18 cellular contexts compared by ENCODE assay signal in the genomic region with DNA sequence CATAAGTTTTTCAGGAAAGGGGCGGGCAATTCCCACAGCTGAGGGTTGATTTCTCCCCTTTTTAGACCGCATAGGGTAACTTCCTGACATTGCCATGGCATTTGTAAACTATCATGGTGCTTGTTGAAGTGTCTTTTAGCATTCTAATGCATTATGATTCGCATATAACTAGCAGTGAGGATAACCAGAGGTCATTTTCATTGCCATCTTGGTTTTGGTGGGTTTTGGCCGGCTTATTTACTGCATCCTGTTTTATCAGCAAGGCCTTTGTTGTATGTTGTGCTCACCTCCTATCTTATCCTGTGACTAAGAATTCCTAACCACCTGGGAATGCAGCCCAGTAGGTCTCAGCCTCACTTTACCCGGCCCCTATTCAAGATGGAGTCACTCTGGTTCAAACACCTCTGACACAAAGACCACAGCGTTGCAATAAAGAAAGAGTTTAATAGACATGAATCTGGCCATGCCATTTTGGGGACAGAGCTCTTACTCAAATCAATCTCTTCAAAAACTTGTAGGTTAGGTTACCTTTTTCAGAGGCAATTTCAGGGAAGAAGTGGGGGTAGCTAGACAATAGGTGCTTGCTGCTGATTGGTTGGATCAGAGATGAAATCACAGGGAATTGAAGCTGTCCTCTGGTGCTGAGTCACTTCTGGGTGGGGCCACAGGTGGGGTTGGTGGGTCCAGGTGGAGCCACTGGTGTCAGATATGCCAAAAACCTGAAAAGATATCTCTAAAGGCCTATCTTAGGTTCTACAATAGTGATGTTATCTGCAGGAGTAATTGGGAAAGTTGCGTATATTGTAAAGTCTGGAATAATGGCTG.
"Had no signal": no experiment of that assay in that cellular context is flagged by ENCODE, and none has a peak within 500 bp of the region (broad histone marks: within the 10 kb centered on the region; RNA-seq: fewer than 3 reads in every experiment).

No MANE protein-coding gene starts in this region.

- H3K27me3 ChIP-seq: left lung, neural progenitor cell, spleen, upper lobe of right lung had no signal

- H3K9me3 ChIP-seq: left lung, prostate gland, spleen, thoracic aorta, upper lobe of right lung had no signal

- H2AFZ ChIP-seq: neural progenitor cell had no signal

- H3K27ac ChIP-seq: coronary artery, left lung, neural progenitor cell, prostate gland, spleen, thoracic aorta, upper lobe of right lung had no signal

- H3K9ac ChIP-seq: neural progenitor cell had no signal

- H3K4me2 ChIP-seq: neural progenitor cell had no signal

- ATAC-seq: activated CD4-positive, CD25-positive, alpha-beta regulatory T cell treated with anti-CD3 and anti-CD28 coated beads, Interleukin-2, amount 50 U/mL, for 24 hours; activated CD8-positive, alpha-beta T cell treated with anti-CD3 and anti-CD28 coated beads, Interleukin-2, amount 10 ng/mL, durations not matched to agents 7 days and 5 days; activated naive CD4-positive, alpha-beta T cell treated with anti-CD3 and anti-CD28 coated beads, Interleukin-2, amount 50 U/mL, for 72 hours; left lung; naive thymus-derived CD8-positive, alpha-beta T cell; upper lobe of right lung had no signal

- H3K36me3 ChIP-seq: neural progenitor cell, prostate gland had no signal

- H3K4me1 ChIP-seq: left lung, neural progenitor cell, prostate gland, spleen, upper lobe of right lung had no signal

- DNase-seq: activated CD4-positive, alpha-beta T cell treated with anti-CD3 and anti-CD28 coated beads, Interleukin-2, amount 10 ng/mL, durations not matched to agents 7 days and 5 days; activated CD8-positive, alpha-beta T cell treated with anti-CD3 and anti-CD28 coated beads, Interleukin-2, amount 10 ng/mL, durations not matched to agents 7 days and 5 days; cerebellar nuclear complex; foreskin melanocyte; kidney glomerular epithelial cell; left lung; naive thymus-derived CD8-positive, alpha-beta T cell; spleen; stimulated activated CD4-positive, alpha-beta T cell treated with anti-CD3 and anti-CD28 coated beads, Interleukin-4, amount 100 ng/mL, for 1 hour; stimulated activated naive CD4-positive, alpha-beta T cell; upper lobe of right lung had no signal

- H3K4me3 ChIP-seq: coronary artery, left lung, lung, neural progenitor cell, prostate gland, spleen, thoracic aorta, upper lobe of right lung had no signal
